8 cellular contexts compared by ENCODE assay signal in the genomic region with DNA sequence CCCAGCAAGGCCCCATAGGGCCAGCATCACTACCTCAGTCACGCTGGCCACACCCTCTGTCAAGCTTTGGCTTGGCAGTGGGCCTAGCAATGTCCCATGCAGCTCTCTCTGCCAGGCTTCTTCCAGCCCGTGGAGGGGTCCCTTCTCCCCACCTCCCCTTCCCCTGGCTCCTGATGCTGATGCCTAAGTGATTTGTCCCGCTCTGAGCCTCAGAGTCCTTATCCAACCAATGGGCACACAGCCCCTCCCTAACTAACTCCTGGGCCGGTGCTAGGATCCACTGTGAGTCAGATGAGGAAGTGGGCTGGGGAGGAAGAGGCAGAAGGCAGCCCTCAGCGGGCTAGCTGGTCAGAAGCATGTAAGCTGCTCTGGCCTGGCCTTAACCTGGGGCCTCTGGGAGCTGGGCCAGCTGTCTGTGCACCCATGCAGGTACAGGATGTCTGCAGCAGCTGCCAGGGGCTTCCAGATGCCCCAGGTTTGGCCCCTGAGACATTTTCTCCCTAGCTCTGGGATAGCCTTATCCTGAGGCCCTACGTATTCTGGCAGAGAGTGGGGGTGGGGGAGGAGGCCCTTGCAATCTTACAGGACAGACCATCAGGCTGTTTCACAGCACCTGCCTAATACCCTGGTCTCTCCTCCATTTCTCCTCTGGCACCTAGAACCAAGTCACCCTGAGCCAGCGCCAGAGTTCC. TPM values are rescaled to one million over a fixed set of nuclear protein-coding genes. Genes with fewer than 3 reads are reported as not detected.
A peak's percentile ranks its signal among the peaks of the same experiment; 100 is the strongest.
DNase-seq lines count a peak whose midpoint lies in the region; ATAC-seq and TF ChIP-seq lines count a peak whose summit lies in the region.

No MANE protein-coding gene starts in this region.

- H3K9me3 ChIP-seq in HUES48 (ENCODE audit: control insufficient read depth, insufficient read depth, low read length) = no peaks in the 10 kb centered on the region

- CTCF ChIA-PET in activated CD4-positive, alpha-beta memory T cell treated with anti-CD3 and anti-CD28 coated beads for 36 hours (lab: Charles Lee) = interaction anchor here (1.1 to 1.3 kb wide), 2 partner anchors 93 to 178 kb away, joined by 3 read pairs; no protein-coding TSS in a partner anchor

- no peaks in the 10 kb centered on the region for H3K36me3 Mint-ChIP-seq in activated CD4-positive, alpha-beta memory T cell treated with anti-CD3 and anti-CD28 coated beads for 36 hours

- no peak for TF ChIP-seq CTCF in omental fat pad (IDR thresholded peaks at IDR 0.05)

- in situ Hi-C loops in Caki2 (cut with HindIII; ENCODE audit: low pct_unique_long_range_greater_than_20kb, low sequenced_read_pairs) = no loop called here

- H3K9me3 Mint-ChIP-seq in activated CD4-positive, alpha-beta memory T cell treated with anti-CD3 and anti-CD28 coated beads for 36 hours = no peaks in the 10 kb centered on the region

- H3K27me3 ChIP-seq in HUES48 (ENCODE audit: control insufficient read depth, insufficient read depth, low read length) = no peaks in the 10 kb centered on the region

- intact Hi-C loops in activated CD4-positive, alpha-beta memory T cell treated with anti-CD3 and anti-CD28 coated beads for 36 hours (cut with micrococcal nuclease) = loop anchor here (5.0 kb wide), 1 partner anchor 90 kb away; no protein-coding TSS in a partner anchor

- H3K9ac ChIP-seq in HUES48 (ENCODE audit: low read depth, low read length) = no peak overlapping the region

- H3K4me3 ChIP-seq in HUES48 (ENCODE audit: low read depth, low read length) = no peak overlapping the region

- H3K27me3 Mint-ChIP-seq in activated CD4-positive, alpha-beta memory T cell treated with anti-CD3 and anti-CD28 coated beads for 36 hours = no peaks in the 10 kb centered on the region

- peaks cover 14% of the 10 kb centered on the region for H3K36me3 ChIP-seq in HUES48 (ENCODE audit: control insufficient read depth, insufficient read depth, low read length)

- peaks cover 11% of the 10 kb centered on the region for H3K4me1 Mint-ChIP-seq in activated CD4-positive, alpha-beta memory T cell treated with anti-CD3 and anti-CD28 coated beads for 36 hours (ENCODE audit: low read depth)

- H3K27ac Mint-ChIP-seq in activated CD4-positive, alpha-beta memory T cell treated with anti-CD3 and anti-CD28 coated beads for 36 hours = no peak overlapping the region

- peak overlapping the region; percentile 78 for H3K27ac ChIP-seq in HUES48 (ENCODE audit: low read depth, low read length)

- H3K4me3 Mint-ChIP-seq in activated CD4-positive, alpha-beta memory T cell treated with anti-CD3 and anti-CD28 coated beads for 36 hours = peak overlapping the region; percentile 45

- peak; percentile 72 for DNase-seq in Caki2 (ENCODE audit: low read depth)
- no peak for DNase-seq in activated CD4-positive, alpha-beta memory T cell treated with anti-CD3 and anti-CD28 coated beads for 36 hours
- DNase-seq in germinal center (ENCODE audit: low spot score) = peak; percentile 44
- peak; percentile 49 for DNase-seq in omental fat pad (ENCODE audit: low spot score)

- POLR2A ChIA-PET in activated CD4-positive, alpha-beta memory T cell treated with anti-CD3 and anti-CD28 coated beads for 36 hours (lab: Charles Lee) = interaction anchor here (0.7 kb wide), 1 partner anchor 50 kb away, joined by 3 read pairs; the partner anchor contains the start of gene HHATL

- ATAC-seq in GM19463 (IDR thresholded peaks at IDR 0.05; ENCODE audit: unreplicated experiment) (peak; percentile 69), omental fat pad (ENCODE audit: low FRiP score) (peak; percentile 44), HG02870 (IDR thresholded peaks at IDR 0.05; ENCODE audit: unreplicated experiment) (no peak), HG02840 (IDR thresholded peaks at IDR 0.05; ENCODE audit: low FRiP score, unreplicated experiment) (no peak)

- peaks cover 43% of the 10 kb centered on the region for H3K4me1 ChIP-seq in HUES48 (ENCODE audit: control insufficient read depth, insufficient read depth, low read length)

RNA-seq across cellular contexts. Expression of gene ZBTB47, which starts 0.7 kb away (rescaled TPM):
- total RNA-seq in Caki2 (2014; rRNA removed; shearing (Covaris generic); ENCODE audit: low replicate concordance) = 2.6 and 3.9 TPM in 2 replicates
- 1 to 10 TPM; 1.0 to 1.1 TPM for total RNA-seq in activated CD4-positive, alpha-beta memory T cell treated with anti-CD3 and anti-CD28 coated beads for 36 hours
- total RNA-seq in omental fat pad = 10 to 100 TPM; 41.5 to 67.6 (median 50.3) TPM

RNA-seq across cellular contexts. Expression of gene KLHL40, which starts 32.6 kb away (rescaled TPM):
- total RNA-seq in Caki2 (2014; rRNA removed; shearing (Covaris generic); ENCODE audit: low replicate concordance) = not detected in 2 replicates
- total RNA-seq in activated CD4-positive, alpha-beta memory T cell treated with anti-CD3 and anti-CD28 coated beads for 36 hours = not detected
- total RNA-seq in omental fat pad = under 1 TPM in 1 of 4 donors, not detected in 3; 0.19 TPM

RNA-seq across cellular contexts. Expression of gene HHATL, which starts 49.8 kb away (rescaled TPM):
- total RNA-seq in Caki2 (2014; rRNA removed; shearing (Covaris generic); ENCODE audit: low replicate concordance) = not detected in 2 replicates
- total RNA-seq in activated CD4-positive, alpha-beta memory T cell treated with anti-CD3 and anti-CD28 coated beads for 36 hours = not detected
- not detected for total RNA-seq in omental fat pad

RNA-seq across cellular contexts. Expression of gene NKTR, which starts 52.3 kb away (rescaled TPM):
- 2.7 and 16.3 TPM in 2 replicates for total RNA-seq in Caki2 (2014; rRNA removed; shearing (Covaris generic); ENCODE audit: low replicate concordance)
- total RNA-seq in activated CD4-positive, alpha-beta memory T cell treated with anti-CD3 and anti-CD28 coated beads for 36 hours = 10 to 100 TPM; 65.9 to 73.9 TPM
- 100 to 1,000 TPM in 1 of 4 donors, 10 to 100 TPM in 3; 52.2 to 274 (median 91.1) TPM for total RNA-seq in omental fat pad

Comparison
In these comparisons a context has a peak if more than half of its experiments do, and no peak if none do; other contexts are left out.
1. ATAC-seq: peak in GM19463 (single experiment) and omental fat pad (single experiment); none in HG02870 (single experiment) and HG02840 (single experiment).